1 cellular context compared by ENCODE assay signal in the genomic region with DNA sequence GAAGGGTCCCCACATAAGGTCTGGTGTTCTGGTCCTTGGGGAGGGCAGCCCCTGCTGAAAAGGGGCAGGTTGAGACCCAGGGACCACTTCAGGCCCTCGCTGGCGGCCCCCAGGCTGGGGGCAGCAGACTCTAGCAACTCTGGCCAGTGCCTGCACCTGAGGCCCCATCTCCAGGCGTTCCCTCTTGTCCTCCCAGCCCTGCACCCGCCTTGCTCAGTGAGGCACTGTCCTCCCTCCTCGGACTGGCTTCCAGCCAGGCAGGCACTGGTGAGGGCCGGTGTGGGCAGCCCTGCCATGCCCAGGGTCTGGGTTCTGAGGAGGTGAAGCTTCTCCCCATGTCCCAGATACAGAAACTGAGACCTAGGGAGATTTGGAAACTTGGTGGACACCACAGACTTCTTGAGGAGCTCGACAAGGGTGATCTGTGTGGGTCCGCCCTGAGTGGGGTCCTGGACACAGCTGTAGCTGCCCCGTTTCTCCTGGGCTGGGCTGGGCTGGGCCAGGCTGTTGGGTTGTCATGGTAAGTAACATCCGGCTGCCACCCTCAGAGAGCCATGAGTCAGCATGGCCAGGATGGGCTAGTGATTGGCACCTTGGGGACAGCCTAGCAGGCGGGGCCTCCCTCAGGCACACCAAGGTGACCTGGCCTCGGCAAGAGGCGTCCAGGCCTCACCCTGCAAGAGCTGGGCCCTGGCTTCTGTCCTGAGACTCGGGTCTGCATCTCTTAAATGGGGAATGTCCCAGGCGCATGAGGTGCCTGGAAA.
A peak's percentile ranks its signal among the peaks of the same experiment; 100 is the strongest.
TF ChIP-seq lines count a peak whose summit lies in the region.

No MANE protein-coding gene starts in this region.

TF ChIP-seq in A549, 52 proteins besides CTCF, POLR2A, EP300 and RAD21 (continued from another document):
- TF ChIP-seq, protein P1, sequence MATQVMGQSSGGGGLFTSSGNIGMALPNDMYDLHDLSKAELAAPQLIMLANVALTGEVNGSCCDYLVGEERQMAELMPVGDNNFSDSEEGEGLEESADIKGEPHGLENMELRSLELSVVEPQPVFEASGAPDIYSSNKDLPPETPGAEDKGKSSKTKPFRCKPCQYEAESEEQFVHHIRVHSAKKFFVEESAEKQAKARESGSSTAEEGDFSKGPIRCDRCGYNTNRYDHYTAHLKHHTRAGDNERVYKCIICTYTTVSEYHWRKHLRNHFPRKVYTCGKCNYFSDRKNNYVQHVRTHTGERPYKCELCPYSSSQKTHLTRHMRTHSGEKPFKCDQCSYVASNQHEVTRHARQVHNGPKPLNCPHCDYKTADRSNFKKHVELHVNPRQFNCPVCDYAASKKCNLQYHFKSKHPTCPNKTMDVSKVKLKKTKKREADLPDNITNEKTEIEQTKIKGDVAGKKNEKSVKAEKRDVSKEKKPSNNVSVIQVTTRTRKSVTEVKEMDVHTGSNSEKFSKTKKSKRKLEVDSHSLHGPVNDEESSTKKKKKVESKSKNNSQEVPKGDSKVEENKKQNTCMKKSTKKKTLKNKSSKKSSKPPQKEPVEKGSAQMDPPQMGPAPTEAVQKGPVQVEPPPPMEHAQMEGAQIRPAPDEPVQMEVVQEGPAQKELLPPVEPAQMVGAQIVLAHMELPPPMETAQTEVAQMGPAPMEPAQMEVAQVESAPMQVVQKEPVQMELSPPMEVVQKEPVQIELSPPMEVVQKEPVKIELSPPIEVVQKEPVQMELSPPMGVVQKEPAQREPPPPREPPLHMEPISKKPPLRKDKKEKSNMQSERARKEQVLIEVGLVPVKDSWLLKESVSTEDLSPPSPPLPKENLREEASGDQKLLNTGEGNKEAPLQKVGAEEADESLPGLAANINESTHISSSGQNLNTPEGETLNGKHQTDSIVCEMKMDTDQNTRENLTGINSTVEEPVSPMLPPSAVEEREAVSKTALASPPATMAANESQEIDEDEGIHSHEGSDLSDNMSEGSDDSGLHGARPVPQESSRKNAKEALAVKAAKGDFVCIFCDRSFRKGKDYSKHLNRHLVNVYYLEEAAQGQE (IDR thresholded peaks at IDR 0.05), result no peak
- TF ChIP-seq RFX5 (IDR thresholded peaks at IDR 0.05) (no peak), HEYL (CRISPR knock-in tag; IDR thresholded peaks at IDR 0.05) (no peak), NR3C1 (IDR thresholded peaks at IDR 0.05) (no peak), POLR2AphosphoS2 (conservative IDR thresholded peaks at IDR 0.05; ENCODE audit: low read length) (no peak), NFE2L2 (conservative IDR thresholded peaks at IDR 0.05; ENCODE audit: low read length) (peak; percentile 32), MAFK (IDR thresholded peaks at IDR 0.05; ENCODE audit: partially characterized antibody) (peak; percentile 94)
- TF ChIP-seq, protein P2, sequence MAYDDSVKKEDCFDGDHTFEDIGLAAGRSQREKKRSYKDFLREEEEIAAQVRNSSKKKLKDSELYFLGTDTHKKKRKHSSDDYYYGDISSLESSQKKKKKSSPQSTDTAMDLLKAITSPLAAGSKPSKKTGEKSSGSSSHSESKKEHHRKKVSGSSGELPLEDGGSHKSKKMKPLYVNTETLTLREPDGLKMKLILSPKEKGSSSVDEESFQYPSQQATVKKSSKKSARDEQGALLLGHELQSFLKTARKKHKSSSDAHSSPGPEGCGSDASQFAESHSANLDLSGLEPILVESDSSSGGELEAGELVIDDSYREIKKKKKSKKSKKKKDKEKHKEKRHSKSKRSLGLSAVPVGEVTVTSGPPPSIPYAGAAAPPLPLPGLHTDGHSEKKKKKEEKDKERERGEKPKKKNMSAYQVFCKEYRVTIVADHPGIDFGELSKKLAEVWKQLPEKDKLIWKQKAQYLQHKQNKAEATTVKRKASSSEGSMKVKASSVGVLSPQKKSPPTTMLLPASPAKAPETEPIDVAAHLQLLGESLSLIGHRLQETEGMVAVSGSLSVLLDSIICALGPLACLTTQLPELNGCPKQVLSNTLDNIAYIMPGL (CRISPR knock-in tag; IDR thresholded peaks at IDR 0.05; ENCODE audit: borderline replicate concordance), result no peak
TF ChIP-seq in A549: peak in this region for 5.
